ENCODE assay signal across 25 cellular contexts in the genomic region with DNA sequence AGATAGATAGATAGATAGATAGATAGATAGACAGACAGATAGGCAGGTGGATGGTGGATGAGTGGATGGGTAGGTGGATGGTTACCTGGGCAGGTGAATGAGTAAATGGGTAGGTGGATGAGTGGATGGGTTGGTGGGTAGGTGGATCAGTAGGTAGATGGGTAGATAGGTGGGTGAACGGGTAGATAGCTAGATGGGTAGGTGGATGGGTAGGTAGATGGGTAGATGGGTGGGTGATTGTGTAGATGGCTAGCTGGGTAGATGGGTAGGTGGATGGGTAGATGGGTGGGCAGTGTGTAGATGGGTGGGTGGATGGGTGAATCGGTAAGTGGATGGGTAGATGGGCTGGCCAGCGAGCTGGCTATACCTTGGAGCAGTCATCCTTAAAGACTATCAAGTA. TPM values are rescaled to one million over a fixed set of nuclear protein-coding genes. Genes with fewer than 3 reads are reported as not detected.
DNase-seq lines count a peak whose midpoint lies in the region; ATAC-seq, FAIRE-seq and TF ChIP-seq lines count a peak whose summit lies in the region.
"Had no signal": no experiment of that assay in that cellular context is flagged by ENCODE, and none has a peak within 500 bp of the region (broad histone marks: within the 10 kb centered on the region; RNA-seq: fewer than 3 reads in every experiment).

No MANE protein-coding gene starts in this region.

- H3K4me1 ChIP-seq in K562 (replicated peaks in 1 of 2; ENCODE audit: control insufficient read depth in 2 of 2, insufficient read depth in 2 of 2, low read length in 2 of 2) (peaks cover 7 to 8% of the 10 kb centered on the region in 2 experiments; a peak in 4 of 5 replicates), lung (ENCODE audit: control insufficient read depth in 2 of 2, insufficient read depth in 2 of 2, low read length in 2 of 2) (peaks cover 0 to 4% of the 10 kb centered on the region in 2 donors)
- H3K4me1 ChIP-seq in CD4-positive, alpha-beta memory T cell (ENCODE audit: insufficient read depth, low read length), result no peaks in the 10 kb centered on the region
- H3K4me1 ChIP-seq: BLaER1 had no signal

- 97% methylated on average over 3 of the region's 3 CpGs for WGBS in K562 (ENCODE audit: insufficient coverage, low coverage, missing lambda C conversion rate)
- WGBS in lung, 2 donors, result 91 to 96% methylated on average over 3 of the region's 3 CpGs

- no peak overlapping the region for H3K4me2 ChIP-seq in K562 (ENCODE audit: insufficient read depth, low read length)
- H3K4me2 ChIP-seq: BLaER1 had no signal

- TF ChIP-seq CTCF in K562 (IDR thresholded peaks at IDR 0.05 in 2 of 3, conservative IDR thresholded peaks at IDR 0.05 in 1 of 3; ENCODE audit: insufficient read depth in 2 of 3, low read depth in 1 of 3, low read length in 3 of 3) (no peak), lung (IDR thresholded peaks at IDR 0.05; ENCODE audit: control extremely low read depth, extremely low read depth) (no peak)

- ATAC-seq in K562 (no peak), lung (ENCODE audit: insufficient read depth, low FRiP score) (no peak)
- ATAC-seq: GM12878 had no signal

- peaks cover 17% of the 10 kb centered on the region for H3K27me3 Mint-ChIP-seq in activated CD4-positive, alpha-beta T cell treated with anti-CD3 and anti-CD28 coated beads, Interleukin-2, amount 10 ng/mL, durations not matched to agents 24 days and 14 days
- H3K27me3 Mint-ChIP-seq in CD4-positive, alpha-beta memory T cell, result no peaks in the 10 kb centered on the region
- H3K27me3 Mint-ChIP-seq: B cell had no signal

- DNase-seq in activated CD4-positive, alpha-beta T cell treated with anti-CD3 and anti-CD28 coated beads, Interleukin-2, amount 10 ng/mL, durations not matched to agents 24 days and 14 days, result peak; percentile 44
- DNase-seq in activated CD4-positive, alpha-beta T cell treated with anti-CD3 and anti-CD28 coated beads for 48 hours, result no peak
- DNase-seq in K562 (ENCODE audit: extremely low read depth in 1 of 4, low spot score in 3 of 4), result no peak
- peak; percentile 19 for DNase-seq in lung (ENCODE audit: low spot score)
- no peak for DNase-seq in retina
- DNase-seq in CD4-positive, alpha-beta memory T cell, result no peak
- DNase-seq in activated effector memory CD4-positive, alpha-beta T cell treated with Interleukin-2 at 50 U/mL for 16 hours, result no peak
- DNase-seq: CD4-positive, CD25-positive, alpha-beta regulatory T cell; CD8-positive, alpha-beta memory T cell; DMS 273 treated with DMSO at 0.1 percent for 48 hours; DMS79; EL; GDM1; GM23248; H7; HCEC 1CT had no signal

- H3K79me2 ChIP-seq in K562 (ENCODE audit: control insufficient read depth, insufficient read depth, low read length), result no peaks in the 10 kb centered on the region

- POLR2A ChIA-PET in K562 (lab: Yijun Ruan, JAX), result interaction anchor here (0.7 to 1.2 kb wide), 4 partner anchors 8 to 24 kb away, joined by 3 to 7 read pairs (median 3); no protein-coding TSS in a partner anchor
- POLR2A ChIA-PET in CD4-positive, alpha-beta memory T cell (lab: Charles Lee; ENCODE audit: partially characterized antibody), result interaction anchor here (1.2 kb wide), 1 partner anchor 22 kb away, joined by 3 read pairs; a partner anchor contains a TSS

- no peak for TF ChIP-seq EP300 in K562 (IDR thresholded peaks at IDR 0.05; ENCODE audit: low read length)

- intact Hi-C loops in activated CD4-positive, alpha-beta T cell treated with anti-CD3 and anti-CD28 coated beads, Interleukin-2, amount 10 ng/mL, durations not matched to agents 24 days and 14 days (cut with micrococcal nuclease), result no loop called here
- intact Hi-C loops in K562 (cut with micrococcal nuclease), result no loop called here
- intact Hi-C loops in CD4-positive, alpha-beta memory T cell (cut with micrococcal nuclease), result no loop called here

- no peaks in the 10 kb centered on the region for H3K9me3 Mint-ChIP-seq in activated CD4-positive, alpha-beta T cell treated with anti-CD3 and anti-CD28 coated beads, Interleukin-2, amount 10 ng/mL, durations not matched to agents 24 days and 14 days
- no peaks in the 10 kb centered on the region for H3K9me3 Mint-ChIP-seq in CD4-positive, alpha-beta memory T cell
- H3K9me3 Mint-ChIP-seq: CD8-positive, alpha-beta memory T cell had no signal

- H3K36me3 Mint-ChIP-seq in activated CD4-positive, alpha-beta T cell treated with anti-CD3 and anti-CD28 coated beads, Interleukin-2, amount 10 ng/mL, durations not matched to agents 24 days and 14 days (ENCODE audit: low read depth), result peaks cover 2% of the 10 kb centered on the region
- peaks cover 0 to 1% of the 10 kb centered on the region in 2 donors for H3K36me3 Mint-ChIP-seq in CD4-positive, alpha-beta memory T cell

- TF ChIP-seq RAD21 in K562 (CRISPR knock-in tag; conservative IDR thresholded peaks at IDR 0.05 in 1 of 2, IDR thresholded peaks at IDR 0.05 in 1 of 2), result no peak

- CTCF ChIA-PET in K562 (lab: Yijun Ruan, JAX; ENCODE audit: low intra/inter-chr PET ratio), result no interaction called here
- CTCF ChIA-PET in CD4-positive, alpha-beta memory T cell (lab: Charles Lee; ENCODE audit: partially characterized antibody), result interaction anchor here (0.7 to 2.4 kb wide), 7 partner anchors 12 to 159 kb away, joined by 3 to 15 read pairs (median 4); a partner anchor contains a TSS

- peaks cover 12% of the 10 kb centered on the region for H3K4me1 Mint-ChIP-seq in activated CD4-positive, alpha-beta T cell treated with anti-CD3 and anti-CD28 coated beads, Interleukin-2, amount 10 ng/mL, durations not matched to agents 24 days and 14 days
- peaks cover 0 to 6% (median under 1%) of the 10 kb centered on the region in 4 donors for H3K4me1 Mint-ChIP-seq in CD4-positive, alpha-beta memory T cell

- H3K9ac ChIP-seq in K562 (ENCODE audit: insufficient read depth in 1 of 2, low read depth in 2 of 2, low read length in 2 of 2), result no peak overlapping the region
- H3K9ac ChIP-seq: BLaER1, GM23248 had no signal

- H3K4me3 Mint-ChIP-seq in activated CD4-positive, alpha-beta T cell treated with anti-CD3 and anti-CD28 coated beads, Interleukin-2, amount 10 ng/mL, durations not matched to agents 24 days and 14 days, result no peak overlapping the region
- H3K4me3 Mint-ChIP-seq in CD4-positive, alpha-beta memory T cell, result no peak overlapping the region
- H3K4me3 Mint-ChIP-seq: B cell; CD4-positive, CD25-positive, alpha-beta regulatory T cell; CD8-positive, alpha-beta memory T cell had no signal

- no peaks in the 10 kb centered on the region for H3K9me1 ChIP-seq in K562 (ENCODE audit: control insufficient read depth, insufficient read depth, low read length)

- H4K20me1 ChIP-seq in K562 (replicated peaks; ENCODE audit: control insufficient read depth, insufficient read depth, low read length), result no peaks in the 10 kb centered on the region
- H4K20me1 ChIP-seq: BLaER1 had no signal

- no peaks in the 10 kb centered on the region for H3K27me3 ChIP-seq in K562 (ENCODE audit: control insufficient read depth in 2 of 2, insufficient read depth in 2 of 2, low read length in 2 of 2)
- no peaks in the 10 kb centered on the region for H3K27me3 ChIP-seq in lung (ENCODE audit: control insufficient read depth, insufficient read depth)
- H3K27me3 ChIP-seq in CD4-positive, alpha-beta memory T cell (ENCODE audit: insufficient read depth, low read length), result no peaks in the 10 kb centered on the region
- H3K27me3 ChIP-seq: BLaER1 had no signal

- H3K9me3 ChIP-seq in K562 (replicated peaks; ENCODE audit: control insufficient read depth, insufficient read depth, low read depth, low read length), result no peaks in the 10 kb centered on the region
- no peaks in the 10 kb centered on the region for H3K9me3 ChIP-seq in lung (ENCODE audit: control insufficient read depth in 2 of 2, insufficient read depth in 1 of 2, low read length in 1 of 2)
- no peaks in the 10 kb centered on the region for H3K9me3 ChIP-seq in CD4-positive, alpha-beta memory T cell (ENCODE audit: control insufficient read depth in 1 of 2, low read length in 2 of 2)
- H3K9me3 ChIP-seq: BLaER1 had no signal

- TF ChIP-seq POLR2A in K562 (conservative IDR thresholded peaks at IDR 0.05), result no peak

- no peak overlapping the region for H3K27ac ChIP-seq in K562 (ENCODE audit: extremely low read depth, low read depth, low read length)
- no peak overlapping the region for H3K27ac ChIP-seq in lung (ENCODE audit: low read depth in 1 of 2, low read length in 1 of 2)
- H3K27ac ChIP-seq in CD4-positive, alpha-beta memory T cell (ENCODE audit: low read depth, low read length), result no peak overlapping the region
- H3K27ac ChIP-seq: 22Rv1, BLaER1, C4-2B, GM23248 had no signal

- in situ Hi-C loops in K562 (cut with MboI), result no loop called here

- FAIRE-seq in K562 (lab: Jason Lieb, UNC), result no peak
- FAIRE-seq: A204.1, D721Med, GM12878, GM19239, H1 had no signal

- BruUV-seq in K562 (replicated peaks; lab: Mats Ljungman, UMichigan), result no TSS peak

- no peak overlapping the region for H2AFZ ChIP-seq in K562 (ENCODE audit: low read depth, low read length)
- H2AFZ ChIP-seq: GM23248 had no signal

- no peak overlapping the region for H3K4me3 ChIP-seq in K562
- H3K4me3 ChIP-seq in lung, result no peak overlapping the region
- no peak overlapping the region for H3K4me3 ChIP-seq in CD4-positive, alpha-beta memory T cell (ENCODE audit: low read length in 2 of 2)
- H3K4me3 ChIP-seq: BLaER1, GM12878, GM23248 had no signal

- H3K27ac Mint-ChIP-seq in activated CD4-positive, alpha-beta T cell treated with anti-CD3 and anti-CD28 coated beads, Interleukin-2, amount 10 ng/mL, durations not matched to agents 24 days and 14 days, result no peak overlapping the region
- H3K27ac Mint-ChIP-seq in CD4-positive, alpha-beta memory T cell, result no peak overlapping the region
- H3K27ac Mint-ChIP-seq: B cell; CD8-positive, alpha-beta memory T cell had no signal

- H3K36me3 ChIP-seq in K562 (ENCODE audit: control insufficient read depth, insufficient read depth, low read length), result 0 out of 3 replicates have a peak, but pooled peaks cover 2% of the 10 kb centered on the region
- no peaks in the 10 kb centered on the region for H3K36me3 ChIP-seq in lung (ENCODE audit: control insufficient read depth in 2 of 2, insufficient read depth in 2 of 2, low read length in 2 of 2)
- no peaks in the 10 kb centered on the region for H3K36me3 ChIP-seq in CD4-positive, alpha-beta memory T cell (ENCODE audit: insufficient read depth, low read length)
- H3K36me3 ChIP-seq: BLaER1 had no signal

RNA-seq across cellular contexts. Expression of a gene that starts 21.8 kb away (rescaled TPM):
- total RNA-seq in activated CD4-positive, alpha-beta T cell treated with anti-CD3 and anti-CD28 coated beads, Interleukin-2, amount 10 ng/mL, durations not matched to agents 24 days and 14 days, result 8.3 and 12.8 TPM in 2 replicates
- 41.7 and 83.3 TPM in 2 replicates for total RNA-seq in K562 (2011; cell fraction: chromatin; rRNA removed; ENCODE audit: low replicate concordance)
- total RNA-seq in K562 (2011; cell fraction: nucleolus; rRNA removed), result 27.2 and 27.9 TPM in 2 replicates
- 50.4 and 79.2 TPM in 2 replicates for total RNA-seq in K562 (2011; cell fraction: nucleoplasm; rRNA removed)
- 2.4 and 2.7 TPM in 2 replicates for total RNA-seq in K562 (2014; rRNA removed)
- total RNA-seq in K562 (2014; rRNA removed; fragmentation: Illumina TruSeq; extraction: Trizol), result 3.7 and 4.3 TPM in 2 replicates
- total RNA-seq in K562 (2015; rRNA removed; fragmentation: Illumina TruSeq; extraction: Trizol), result 4.6 and 5.4 TPM in 2 replicates
- total RNA-seq in K562 (2021), result 3.6 and 5.9 TPM in 2 replicates
- polyA plus RNA-seq in K562 (2011; rRNA removed), result 1.9 and 2.2 TPM in 2 replicates
- 0.91 and 1.2 TPM in 2 replicates for polyA plus RNA-seq in K562 (2011; cell fraction: cytosol; rRNA removed)
- polyA plus RNA-seq in K562 (2011; cell fraction: nucleus; rRNA removed), result 3.4 and 4.8 TPM in 2 replicates
- 1.3 and 2.2 TPM in 2 replicates for polyA plus RNA-seq in K562 (2012)
- polyA plus RNA-seq in K562 (2014; fragmentation: Illumina TruSeq; extraction: Trizol), result 1.1 and 1.5 TPM in 2 replicates
- under 1 TPM; 0.14 to 0.66 TPM for polyA plus RNA-seq in K562 (2014; fragmentation: Nextera tagmentation; extraction: Ambion mirVana)
- 2.0 and 4.2 TPM in 2 replicates for polyA plus RNA-seq in K562 (2014; rRNA removed)
- polyA minus RNA-seq in K562 (2011; rRNA and poly(A)+ RNA removed), result 14.2 and 17.4 TPM in 2 replicates
- 1.7 and 4.7 TPM in 2 replicates for polyA minus RNA-seq in K562 (2011; cell fraction: cytosol; rRNA and poly(A)+ RNA removed)
- 7.4 and 15.3 TPM in 2 replicates for polyA minus RNA-seq in K562 (2011; cell fraction: nucleus; rRNA and poly(A)+ RNA removed)
- 10 to 100 TPM; 11.9 to 19.7 TPM for total RNA-seq in lung
- 1 to 10 TPM; 1.1 to 3.4 TPM for polyA plus RNA-seq in lung
- total RNA-seq in CD4-positive, alpha-beta memory T cell, result 10 to 100 TPM; 36.4 to 42.8 TPM
- polyA plus RNA-seq in CD4-positive, alpha-beta memory T cell, result 1 to 10 TPM in 1 of 2 donors, under 1 TPM in 1; 0.60 to 2.5 TPM

Comparison
In these comparisons a context has a peak if more than half of its experiments do, and no peak if none do; other contexts are left out.
1. DNase-seq: peak in activated CD4-positive, alpha-beta T cell treated with anti-CD3 and anti-CD28 coated beads, Interleukin-2, amount 10 ng/mL, durations not matched to agents 24 days and 14 days (single experiment) and lung (single experiment); none in activated CD4-positive, alpha-beta T cell treated with anti-CD3 and anti-CD28 coated beads for 48 hours (single experiment), K562 (0 of 4), retina (single experiment), CD4-positive, alpha-beta memory T cell (0 of 5) and activated effector memory CD4-positive, alpha-beta T cell treated with Interleukin-2 at 50 U/mL for 16 hours (single experiment).